In the genomic region with DNA sequence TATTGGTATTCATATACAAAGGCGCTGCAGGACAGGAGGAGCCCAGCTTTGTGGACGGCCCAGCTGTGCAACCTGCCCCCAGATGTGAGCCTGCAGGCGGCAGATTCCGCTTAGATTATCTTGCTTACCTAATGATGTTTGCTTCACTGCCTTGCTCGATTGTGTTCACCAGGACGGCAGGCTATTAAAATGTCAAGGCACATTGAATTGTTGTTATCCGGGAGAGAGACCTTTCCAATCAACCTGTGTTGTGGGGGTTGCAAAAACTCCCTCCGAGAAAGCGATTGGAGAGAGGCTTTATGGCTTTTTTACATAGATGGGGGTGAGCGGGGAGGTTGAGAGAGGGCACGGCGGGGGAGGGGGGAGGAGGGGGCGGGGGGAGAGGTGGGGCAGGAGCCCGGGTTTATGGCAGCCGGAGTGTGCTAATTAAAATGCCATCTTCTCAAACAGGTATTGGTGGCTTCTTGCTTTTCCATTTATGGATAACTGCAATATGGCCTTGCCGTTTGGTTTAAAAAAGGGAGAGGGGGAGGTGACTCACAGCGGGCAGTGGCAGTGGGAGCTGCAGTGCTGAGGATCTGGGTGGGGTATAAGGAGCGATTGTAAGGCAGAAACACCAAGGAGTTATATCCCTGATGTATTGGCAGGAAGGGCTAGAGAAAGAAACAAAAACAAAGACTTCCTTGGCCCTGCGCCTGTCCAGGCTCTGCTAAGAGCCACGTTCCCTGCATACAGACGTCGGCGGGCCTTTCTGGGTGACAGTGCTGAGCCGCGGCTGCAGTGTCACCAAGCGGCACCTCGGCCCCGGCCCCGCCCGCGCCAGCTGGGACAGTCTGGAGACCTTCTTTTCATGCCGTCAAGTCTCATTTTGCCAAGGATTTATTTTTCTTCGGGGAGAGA, we compare ENCODE assay signal across 8 cellular contexts.
DNase-seq lines count a peak whose midpoint lies in the region; ATAC-seq and TF ChIP-seq lines count a peak whose summit lies in the region.

No MANE protein-coding gene starts in this region.

- peak overlapping the region; percentile 54 for H3K27ac ChIP-seq in right cardiac atrium (ENCODE audit: low read length)

- peaks cover 2% of the 10 kb centered on the region for H3K4me1 ChIP-seq in right cardiac atrium (ENCODE audit: control insufficient read depth, insufficient read depth, low read length)

- H3K9me3 ChIP-seq in right cardiac atrium (ENCODE audit: control insufficient read depth, low read length): no peaks in the 10 kb centered on the region

- peaks cover 18% of the 10 kb centered on the region for H3K4me1 Mint-ChIP-seq in progenitor cell of endocrine pancreas (ENCODE audit: low read depth)

- H3K4me3 Mint-ChIP-seq in progenitor cell of endocrine pancreas (ENCODE audit: low read depth): peak overlapping the region; percentile 83

- intact Hi-C loops in right cardiac atrium (cut with DNase I): loop anchor here in 1 of 4 donors (10.0 kb wide), 1 partner anchor 131 kb away; no protein-coding TSS in a partner anchor

- H3K36me3 Mint-ChIP-seq in progenitor cell of endocrine pancreas (ENCODE audit: insufficient read depth): no peaks in the 10 kb centered on the region

- ATAC-seq in right cardiac atrium: peak; percentile 86 to 88

- H3K9me3 Mint-ChIP-seq in progenitor cell of endocrine pancreas (ENCODE audit: low read depth): no peaks in the 10 kb centered on the region

- H3K27me3 ChIP-seq in right cardiac atrium (ENCODE audit: control insufficient read depth, insufficient read depth): no peaks in the 10 kb centered on the region

- no peak for TF ChIP-seq CTCF in progenitor cell of endocrine pancreas (IDR thresholded peaks at IDR 0.05; ENCODE audit: unreplicated experiment)

- WGBS in right cardiac atrium: 10% methylated on average over 33 of the region's 33 CpGs

- peak; percentile 70 for DNase-seq in GM03348 (ENCODE audit: low spot score)
- DNase-seq in H4 (ENCODE audit: low spot score): peak; percentile 21
- peak; percentile 11 for DNase-seq in LHCN-M2 (ENCODE audit: low read depth)
- peak; percentile 29 for DNase-seq in T follicular helper cell (ENCODE audit: low read depth)
- DNase-seq in anterior cingulate cortex (lab: John Stamatoyannopoulos, UW): peak in 50 of 58 donors; percentile 5 to 72 (median 42)
- DNase-seq in right cardiac atrium: peak; percentile 69 to 86 (median 84)
- peak; percentile 23 for DNase-seq in progenitor cell of endocrine pancreas (ENCODE audit: low spot score, unreplicated experiment)
- no peak for DNase-seq in NCI-H1048 (lab: John Stamatoyannopoulos, UW)

- peak overlapping the region; percentile 97 for H3K27ac Mint-ChIP-seq in progenitor cell of endocrine pancreas

- H3K4me3 ChIP-seq in right cardiac atrium (ENCODE audit: low read length): peak overlapping the region; percentile 69

- peaks cover 3% of the 10 kb centered on the region for H3K27me3 Mint-ChIP-seq in progenitor cell of endocrine pancreas
